In the genomic region with DNA sequence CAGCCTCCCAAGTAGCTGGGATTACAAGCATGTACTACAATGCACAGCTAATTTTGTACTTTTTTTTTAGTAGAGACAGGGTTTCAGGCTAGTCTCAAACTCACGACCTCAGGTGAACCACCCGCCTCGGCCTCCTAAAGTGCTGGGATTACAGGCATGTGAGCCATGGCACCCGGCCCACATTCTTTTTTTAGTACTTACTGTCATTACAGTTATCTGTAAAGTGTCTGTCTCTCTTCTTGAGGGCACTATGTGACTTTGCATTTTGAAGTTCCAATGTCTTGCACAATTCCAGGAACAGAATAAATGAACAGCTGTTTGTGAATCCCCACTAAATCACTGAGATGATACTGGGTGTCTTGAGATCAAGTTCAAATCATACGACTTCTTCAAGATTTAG, we compare ENCODE assay signal across 24 cellular contexts.
DNase-seq lines count a peak whose midpoint lies in the region; ATAC-seq and TF ChIP-seq lines count a peak whose summit lies in the region.
"Had no signal": no experiment of that assay in that cellular context is flagged by ENCODE, and none has a peak within 500 bp of the region (broad histone marks: within the 10 kb centered on the region; RNA-seq: fewer than 3 reads in every experiment).

No MANE protein-coding gene starts in this region.

- H2BK12ac ChIP-seq in trophoblast cell (ENCODE audit: low read length), result no peak overlapping the region

- H4K91ac ChIP-seq in trophoblast cell (ENCODE audit: low read depth, low read length), result no peak overlapping the region

- no peaks in the 10 kb centered on the region for H3K79me2 ChIP-seq in trophoblast cell (ENCODE audit: control insufficient read depth, insufficient read depth, low read length, poor library complexity)

- no peak overlapping the region for H4K12ac ChIP-seq in trophoblast cell (ENCODE audit: low read depth, low read length)

- no peak for TF ChIP-seq CTCF in A673 (conservative IDR thresholded peaks at IDR 0.05; ENCODE audit: low read depth, low read length)
- no peak for TF ChIP-seq CTCF in adrenal gland (IDR thresholded peaks at IDR 0.05)
- no peak for TF ChIP-seq CTCF in heart right ventricle (IDR thresholded peaks at IDR 0.05)
- no peak for TF ChIP-seq CTCF in right lobe of liver (IDR thresholded peaks at IDR 0.05)

- H3K27ac ChIP-seq in A673 (ENCODE audit: low read depth, low read length, poor library complexity, severe bottlenecking) (no peak overlapping the region), adrenal gland (no peak overlapping the region), heart right ventricle (peak overlapping the region in 8 of 10 donors; percentile 11 to 57 (median 50)), trophoblast cell (ENCODE audit: low read depth, low read length) (no peak overlapping the region), right lobe of liver (no peak overlapping the region)
- H3K27ac ChIP-seq: BLaER1 treated with 17β-estradiol and CSF1 and Interleukin-3, amounts not matched to agents 10 nM and 100 nM; SK-N-MC had no signal

- H3K4me3 ChIP-seq in A673 (ENCODE audit: low read depth, low read length, poor library complexity, severe bottlenecking), result no peak overlapping the region
- no peak overlapping the region for H3K4me3 ChIP-seq in adrenal gland
- no peak overlapping the region for H3K4me3 ChIP-seq in heart right ventricle
- H3K4me3 ChIP-seq in trophoblast cell (ENCODE audit: low read depth, low read length), result no peak overlapping the region
- H3K4me3 ChIP-seq in right lobe of liver, result no peak overlapping the region
- H3K4me3 ChIP-seq: BLaER1 treated with 17β-estradiol and CSF1 and Interleukin-3, amounts not matched to agents 10 nM and 100 nM; MG63; SK-N-MC had no signal

- H3K36me3 ChIP-seq in A673 (ENCODE audit: insufficient read depth, low read length, poor library complexity, severe bottlenecking), result no peaks in the 10 kb centered on the region
- no peaks in the 10 kb centered on the region for H3K36me3 ChIP-seq in adrenal gland (replicated peaks in 1 of 2)
- no peaks in the 10 kb centered on the region for H3K36me3 ChIP-seq in heart right ventricle
- H3K36me3 ChIP-seq in trophoblast cell (ENCODE audit: control insufficient read depth in 1 of 2, insufficient read depth in 2 of 2, low read length in 2 of 2), result no peaks in the 10 kb centered on the region
- H3K36me3 ChIP-seq in right lobe of liver, result no peaks in the 10 kb centered on the region
- H3K36me3 ChIP-seq: BLaER1 treated with 17β-estradiol and CSF1 and Interleukin-3, amounts not matched to agents 10 nM and 100 nM; MG63 had no signal

- no peak overlapping the region for H2BK5ac ChIP-seq in trophoblast cell (ENCODE audit: low read depth, low read length, poor library complexity)

- CTCF ChIA-PET in A673 (lab: Charles Lee), result no interaction called here

- BruUV-seq in A673 (replicated peaks; lab: Mats Ljungman, UMichigan), result no TSS peak

- WGBS in adrenal gland, 4 donors, result 55 to 65% (median 62%) methylated on average over 5 of the region's 5 CpGs
- WGBS in heart right ventricle, 2 donors, result 38 to 39% methylated on average over 5 of the region's 5 CpGs
- no CpG with 5 or more reads among the region's 5 CpGs for WGBS in trophoblast cell (ENCODE audit: extremely low coverage, insufficient coverage, insufficient read length)
- 24% methylated on average over 5 of the region's 5 CpGs for WGBS in right lobe of liver (ENCODE audit: insufficient coverage, low coverage, low lambda C conversion rate, missing lambda C conversion rate)

- H3K27me3 ChIP-seq in A673 (replicated peaks; ENCODE audit: insufficient read depth, low read depth, low read length, poor library complexity) (no peaks in the 10 kb centered on the region), adrenal gland (no peaks in the 10 kb centered on the region), heart right ventricle (no peaks in the 10 kb centered on the region), trophoblast cell (ENCODE audit: insufficient read depth, low read length) (no peaks in the 10 kb centered on the region), right lobe of liver (no peaks in the 10 kb centered on the region)
- H3K27me3 ChIP-seq: BLaER1 treated with 17β-estradiol and CSF1 and Interleukin-3, amounts not matched to agents 10 nM and 100 nM; MG63 had no signal

- no peak overlapping the region for H2AK5ac ChIP-seq in trophoblast cell (ENCODE audit: low read length)

- TF ChIP-seq POLR2A in adrenal gland (IDR thresholded peaks at IDR 0.05), result no peak
- no peak for TF ChIP-seq POLR2A in right lobe of liver (IDR thresholded peaks at IDR 0.05)

- peak; percentile 71 to 99 (median 94) for ATAC-seq in heart right ventricle
- ATAC-seq in right lobe of liver, result no peak
- no peak for ATAC-seq in HG03354 (IDR thresholded peaks at IDR 0.05; ENCODE audit: poor library complexity, severe bottlenecking, unreplicated experiment)

- H4K8ac ChIP-seq in trophoblast cell (ENCODE audit: low read depth, low read length), result no peak overlapping the region

- no peak overlapping the region for H3K4me2 ChIP-seq in trophoblast cell (ENCODE audit: low read length)
- H3K4me2 ChIP-seq: BLaER1 treated with 17β-estradiol and CSF1 and Interleukin-3, amounts not matched to agents 10 nM and 100 nM had no signal

- H3K79me1 ChIP-seq in trophoblast cell (ENCODE audit: low read length), result no peaks in the 10 kb centered on the region

- POLR2A ChIA-PET in A673 (lab: Charles Lee; ENCODE audit: low non-redundant PET), result no interaction called here

- H3K18ac ChIP-seq in trophoblast cell (ENCODE audit: low read length), result no peak overlapping the region

- no peak overlapping the region for H3K4ac ChIP-seq in trophoblast cell (ENCODE audit: low read depth, low read length)

- H3K9me3 ChIP-seq in A673 (ENCODE audit: low read depth, low read length, poor library complexity, severe bottlenecking) (no peaks in the 10 kb centered on the region), adrenal gland (replicated peaks in 1 of 3) (no peaks in the 10 kb centered on the region), heart right ventricle (no peaks in the 10 kb centered on the region), trophoblast cell (ENCODE audit: insufficient read depth, low read depth, low read length) (no peaks in the 10 kb centered on the region), right lobe of liver (no peaks in the 10 kb centered on the region)
- H3K9me3 ChIP-seq: BLaER1 treated with 17β-estradiol and CSF1 and Interleukin-3, amounts not matched to agents 10 nM and 100 nM; MG63 had no signal

- DNase-seq in A673 (ENCODE audit: low spot score) (peak; percentile 7), adrenal gland (peak in 5 of 7 donors; percentile 2 to 53 (median 17)), heart right ventricle (peak; percentile 25 to 70), trophoblast cell (peak; percentile 5 to 30), right lobe of liver (no peak), NCI-H69 (lab: John Stamatoyannopoulos, UW) (no peak)
- DNase-seq: AML-193; CD4-positive, alpha-beta T cell; DMS53; GOT3; HCEC 1CT; IMR-90; KG1; MG63; NCI-H1105 treated with DMSO at 0.1 percent for 48 hours; NCI-H146; NCI-H1930; NCI-H446; NCI-H524 treated with DMSO at 0.1 percent for 48 hours; RPMI8226; SHP77 treated with DMSO at 0.1 percent for 48 hours had no signal

- no peak overlapping the region for H2AFZ ChIP-seq in trophoblast cell (ENCODE audit: insufficient read depth, low read length, poor library complexity)

- no peak overlapping the region for H3K9ac ChIP-seq in trophoblast cell (ENCODE audit: low read length)
- H3K9ac ChIP-seq: BLaER1 treated with 17β-estradiol and CSF1 and Interleukin-3, amounts not matched to agents 10 nM and 100 nM had no signal

- no peak overlapping the region for H3K14ac ChIP-seq in trophoblast cell (ENCODE audit: low read length)

- H3K4me1 ChIP-seq in A673 (ENCODE audit: insufficient read depth, low read length, poor library complexity, severe bottlenecking) (no peaks in the 10 kb centered on the region), adrenal gland (replicated peaks in 1 of 2) (no peaks in the 10 kb centered on the region), heart right ventricle (peaks cover 0 to 15% (median 6%) of the 10 kb centered on the region in 9 donors), trophoblast cell (ENCODE audit: control insufficient read depth in 1 of 2, insufficient read depth in 2 of 2, low read length in 2 of 2) (no peaks in the 10 kb centered on the region), right lobe of liver (no peaks in the 10 kb centered on the region)

- no peak overlapping the region for H2BK120ac ChIP-seq in trophoblast cell (ENCODE audit: insufficient read depth, low read length, poor library complexity)

- intact Hi-C loops in A673 (cut with micrococcal nuclease; ENCODE audit: unreplicated experiment) (no loop called here), adrenal gland (cut with DNase I) (no loop called here), heart right ventricle (cut with DNase I) (no loop called here), right lobe of liver (cut with DNase I) (no loop called here)

- no peak overlapping the region for H3K23ac ChIP-seq in trophoblast cell (ENCODE audit: low read length)

Comparison
In these comparisons a context has a peak if more than half of its experiments do, and no peak if none do; other contexts are left out.
1. DNase-seq: peak in A673 (single experiment), adrenal gland (5 of 7), heart right ventricle (2 of 2) and trophoblast cell (2 of 2); none in right lobe of liver (0 of 3) and NCI-H69 (single experiment).
2. H3K27ac ChIP-seq: peak in heart right ventricle (8 of 10); none in A673 (single experiment), adrenal gland (0 of 5), trophoblast cell (single experiment) and right lobe of liver (0 of 3).
3. ATAC-seq: peak in heart right ventricle (8 of 8); none in right lobe of liver (0 of 4) and HG03354 (single experiment).